Comparison of ENCODE assay signal across 1 cellular context in the genomic region with DNA sequence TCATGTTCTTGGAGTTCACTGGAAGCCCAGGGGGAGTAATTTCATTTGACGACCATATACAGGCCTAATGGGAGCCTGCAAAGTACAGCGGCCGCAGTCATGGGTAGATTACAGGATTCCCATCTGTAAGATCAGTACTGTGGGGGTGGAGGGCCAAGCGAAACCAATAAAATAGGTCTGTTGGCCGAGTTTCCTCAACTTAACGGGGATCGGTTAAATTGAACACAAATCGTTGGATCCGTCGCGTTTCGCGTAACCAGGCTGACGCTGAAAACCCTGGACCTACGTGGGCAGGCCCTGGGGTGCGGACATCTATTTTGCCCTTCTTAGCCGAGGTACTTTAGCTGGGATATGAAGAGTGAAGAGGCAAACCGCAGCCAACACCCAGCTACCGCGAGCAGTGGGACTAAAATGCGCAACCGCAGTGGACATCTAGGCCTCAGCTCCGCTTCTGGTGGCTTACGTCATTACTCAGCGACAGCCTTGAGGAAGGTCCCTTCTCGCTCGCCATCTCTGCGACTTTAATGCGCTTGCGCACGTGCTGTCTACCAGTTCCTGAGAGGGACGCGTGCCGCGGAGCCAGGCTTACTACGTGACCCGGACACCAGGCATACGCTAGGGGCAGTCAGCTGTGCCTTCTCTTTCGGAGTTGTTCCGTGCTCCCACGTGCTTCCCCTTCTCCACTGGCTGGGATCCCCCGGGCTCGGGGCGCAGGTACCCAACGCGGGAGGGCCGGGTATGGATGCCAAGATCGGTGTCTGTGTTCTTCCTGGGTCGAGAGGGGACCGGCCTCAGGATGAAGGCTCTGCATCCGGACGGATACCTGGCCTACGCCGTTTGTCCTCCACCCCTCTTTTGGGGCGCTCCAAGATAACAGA.
TF ChIP-seq lines count a peak whose summit lies in the region.

A gene (plus strand): TSS at position 551 of the 878 bp plus-strand sequence. CDS start 2,597 bp downstream, outside the sequence.

TF ChIP-seq in WTC11, 78 proteins besides CTCF, POLR2A, EP300 and RAD21 (continued from another document and continues in another):
- TF ChIP-seq, protein P1, sequence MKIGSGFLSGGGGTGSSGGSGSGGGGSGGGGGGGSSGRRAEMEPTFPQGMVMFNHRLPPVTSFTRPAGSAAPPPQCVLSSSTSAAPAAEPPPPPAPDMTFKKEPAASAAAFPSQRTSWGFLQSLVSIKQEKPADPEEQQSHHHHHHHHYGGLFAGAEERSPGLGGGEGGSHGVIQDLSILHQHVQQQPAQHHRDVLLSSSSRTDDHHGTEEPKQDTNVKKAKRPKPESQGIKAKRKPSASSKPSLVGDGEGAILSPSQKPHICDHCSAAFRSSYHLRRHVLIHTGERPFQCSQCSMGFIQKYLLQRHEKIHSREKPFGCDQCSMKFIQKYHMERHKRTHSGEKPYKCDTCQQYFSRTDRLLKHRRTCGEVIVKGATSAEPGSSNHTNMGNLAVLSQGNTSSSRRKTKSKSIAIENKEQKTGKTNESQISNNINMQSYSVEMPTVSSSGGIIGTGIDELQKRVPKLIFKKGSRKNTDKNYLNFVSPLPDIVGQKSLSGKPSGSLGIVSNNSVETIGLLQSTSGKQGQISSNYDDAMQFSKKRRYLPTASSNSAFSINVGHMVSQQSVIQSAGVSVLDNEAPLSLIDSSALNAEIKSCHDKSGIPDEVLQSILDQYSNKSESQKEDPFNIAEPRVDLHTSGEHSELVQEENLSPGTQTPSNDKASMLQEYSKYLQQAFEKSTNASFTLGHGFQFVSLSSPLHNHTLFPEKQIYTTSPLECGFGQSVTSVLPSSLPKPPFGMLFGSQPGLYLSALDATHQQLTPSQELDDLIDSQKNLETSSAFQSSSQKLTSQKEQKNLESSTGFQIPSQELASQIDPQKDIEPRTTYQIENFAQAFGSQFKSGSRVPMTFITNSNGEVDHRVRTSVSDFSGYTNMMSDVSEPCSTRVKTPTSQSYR (CRISPR knock-in tag; IDR thresholded peaks at IDR 0.05) = no peak
- TF ChIP-seq ESRRA (CRISPR knock-in tag; IDR thresholded peaks at IDR 0.05; ENCODE audit: borderline replicate concordance) = peak; percentile 55; the same call in 1 of the 2 replicates
- TF ChIP-seq, protein P2, sequence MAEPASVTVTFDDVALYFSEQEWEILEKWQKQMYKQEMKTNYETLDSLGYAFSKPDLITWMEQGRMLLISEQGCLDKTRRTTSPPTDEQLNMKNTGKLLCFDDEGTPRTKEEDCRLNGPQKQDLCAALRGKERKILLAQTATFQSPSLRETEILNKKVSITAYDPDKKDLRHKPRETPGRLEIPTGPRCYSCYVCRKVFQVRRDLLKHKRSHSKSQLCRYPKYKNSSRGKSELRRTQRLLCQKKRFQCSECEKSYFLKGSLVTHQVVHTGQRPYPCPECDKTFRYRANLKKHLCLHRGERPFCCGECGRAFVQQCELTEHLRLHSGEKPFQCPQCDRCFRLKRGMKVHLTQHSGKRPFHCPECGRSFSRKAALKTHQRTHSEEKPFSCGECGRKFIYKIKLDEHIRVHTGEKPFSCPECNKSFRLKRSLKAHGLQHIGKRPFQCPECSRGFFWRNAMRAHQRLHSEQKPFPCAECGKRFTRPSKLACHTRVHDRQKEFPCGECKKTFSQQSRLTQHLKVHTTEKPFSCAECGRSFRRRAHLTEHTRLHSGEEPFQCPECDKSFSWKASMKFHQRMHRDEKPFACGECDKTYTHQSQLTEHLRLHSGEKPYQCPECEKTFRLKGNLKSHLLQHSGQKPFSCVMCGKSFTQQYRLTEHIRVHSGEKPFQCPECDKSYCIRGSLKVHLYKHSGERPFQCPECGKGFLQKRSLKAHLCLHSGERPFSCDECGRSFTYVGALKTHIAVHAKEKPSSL (CRISPR knock-in tag; conservative IDR thresholded peaks at IDR 0.05) = peak; percentile 96
- no peak for TF ChIP-seq OVOL2 (CRISPR knock-in tag; IDR thresholded peaks at IDR 0.05; ENCODE audit: borderline replicate concordance)
- no peak for TF ChIP-seq FOXJ3 (CRISPR knock-in tag; IDR thresholded peaks at IDR 0.05; ENCODE audit: borderline replicate concordance)
- TF ChIP-seq FOXP1 (CRISPR knock-in tag; IDR thresholded peaks at IDR 0.05; ENCODE audit: borderline replicate concordance) = peak; percentile 67; the same call in 1 of the 2 replicates
- no peak for TF ChIP-seq GTF2I (CRISPR knock-in tag; conservative IDR thresholded peaks at IDR 0.05)
- no peak for TF ChIP-seq SMAD4 (CRISPR knock-in tag; IDR thresholded peaks at IDR 0.05)
- TF ChIP-seq, protein P3, sequence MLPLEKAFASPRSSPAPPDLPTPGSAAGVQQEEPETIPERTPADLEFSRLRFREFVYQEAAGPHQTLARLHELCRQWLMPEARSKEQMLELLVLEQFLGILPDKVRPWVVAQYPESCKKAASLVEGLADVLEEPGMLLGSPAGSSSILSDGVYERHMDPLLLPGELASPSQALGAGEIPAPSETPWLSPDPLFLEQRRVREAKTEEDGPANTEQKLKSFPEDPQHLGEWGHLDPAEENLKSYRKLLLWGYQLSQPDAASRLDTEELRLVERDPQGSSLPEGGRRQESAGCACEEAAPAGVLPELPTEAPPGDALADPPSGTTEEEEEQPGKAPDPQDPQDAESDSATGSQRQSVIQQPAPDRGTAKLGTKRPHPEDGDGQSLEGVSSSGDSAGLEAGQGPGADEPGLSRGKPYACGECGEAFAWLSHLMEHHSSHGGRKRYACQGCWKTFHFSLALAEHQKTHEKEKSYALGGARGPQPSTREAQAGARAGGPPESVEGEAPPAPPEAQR (CRISPR knock-in tag; IDR thresholded peaks at IDR 0.05) = no peak
- no peak for TF ChIP-seq TEAD1 (CRISPR knock-in tag; IDR thresholded peaks at IDR 0.05)
- TF ChIP-seq ZNF396 (CRISPR knock-in tag; IDR thresholded peaks at IDR 0.05; ENCODE audit: borderline replicate concordance) = no peak
- TF ChIP-seq ZNF317 (CRISPR knock-in tag; IDR thresholded peaks at IDR 0.05; ENCODE audit: borderline replicate concordance, low read depth) = no peak
- TF ChIP-seq, protein P4, sequence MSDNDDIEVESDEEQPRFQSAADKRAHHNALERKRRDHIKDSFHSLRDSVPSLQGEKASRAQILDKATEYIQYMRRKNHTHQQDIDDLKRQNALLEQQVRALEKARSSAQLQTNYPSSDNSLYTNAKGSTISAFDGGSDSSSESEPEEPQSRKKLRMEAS (CRISPR knock-in tag; IDR thresholded peaks at IDR 0.05) = peak; percentile 99
- TF ChIP-seq, protein P5, sequence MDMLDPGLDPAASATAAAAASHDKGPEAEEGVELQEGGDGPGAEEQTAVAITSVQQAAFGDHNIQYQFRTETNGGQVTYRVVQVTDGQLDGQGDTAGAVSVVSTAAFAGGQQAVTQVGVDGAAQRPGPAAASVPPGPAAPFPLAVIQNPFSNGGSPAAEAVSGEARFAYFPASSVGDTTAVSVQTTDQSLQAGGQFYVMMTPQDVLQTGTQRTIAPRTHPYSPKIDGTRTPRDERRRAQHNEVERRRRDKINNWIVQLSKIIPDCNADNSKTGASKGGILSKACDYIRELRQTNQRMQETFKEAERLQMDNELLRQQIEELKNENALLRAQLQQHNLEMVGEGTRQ (CRISPR knock-in tag; IDR thresholded peaks at IDR 0.05) = peak; percentile 84
- no peak for TF ChIP-seq ZNF121 (CRISPR knock-in tag; IDR thresholded peaks at IDR 0.05)
- no peak for TF ChIP-seq ZNF219 (CRISPR knock-in tag; IDR thresholded peaks at IDR 0.05; ENCODE audit: borderline replicate concordance)
- TF ChIP-seq MXD4 (CRISPR knock-in tag; IDR thresholded peaks at IDR 0.05; ENCODE audit: borderline replicate concordance) = no peak
- peak; percentile 44; the same call in 1 of the 2 replicates for TF ChIP-seq NFE2L1 (CRISPR knock-in tag; IDR thresholded peaks at IDR 0.05)
- TF ChIP-seq GABPB1 (CRISPR knock-in tag; IDR thresholded peaks at IDR 0.05) = peak; percentile 85
- TF ChIP-seq, protein P6, sequence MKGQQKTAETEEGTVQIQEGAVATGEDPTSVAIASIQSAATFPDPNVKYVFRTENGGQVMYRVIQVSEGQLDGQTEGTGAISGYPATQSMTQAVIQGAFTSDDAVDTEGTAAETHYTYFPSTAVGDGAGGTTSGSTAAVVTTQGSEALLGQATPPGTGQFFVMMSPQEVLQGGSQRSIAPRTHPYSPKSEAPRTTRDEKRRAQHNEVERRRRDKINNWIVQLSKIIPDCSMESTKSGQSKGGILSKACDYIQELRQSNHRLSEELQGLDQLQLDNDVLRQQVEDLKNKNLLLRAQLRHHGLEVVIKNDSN (CRISPR knock-in tag; IDR thresholded peaks at IDR 0.05) = peak; percentile 79
- TF ChIP-seq ZNF671 (CRISPR knock-in tag; IDR thresholded peaks at IDR 0.05) = peak; percentile 95
- TF ChIP-seq, protein P7, sequence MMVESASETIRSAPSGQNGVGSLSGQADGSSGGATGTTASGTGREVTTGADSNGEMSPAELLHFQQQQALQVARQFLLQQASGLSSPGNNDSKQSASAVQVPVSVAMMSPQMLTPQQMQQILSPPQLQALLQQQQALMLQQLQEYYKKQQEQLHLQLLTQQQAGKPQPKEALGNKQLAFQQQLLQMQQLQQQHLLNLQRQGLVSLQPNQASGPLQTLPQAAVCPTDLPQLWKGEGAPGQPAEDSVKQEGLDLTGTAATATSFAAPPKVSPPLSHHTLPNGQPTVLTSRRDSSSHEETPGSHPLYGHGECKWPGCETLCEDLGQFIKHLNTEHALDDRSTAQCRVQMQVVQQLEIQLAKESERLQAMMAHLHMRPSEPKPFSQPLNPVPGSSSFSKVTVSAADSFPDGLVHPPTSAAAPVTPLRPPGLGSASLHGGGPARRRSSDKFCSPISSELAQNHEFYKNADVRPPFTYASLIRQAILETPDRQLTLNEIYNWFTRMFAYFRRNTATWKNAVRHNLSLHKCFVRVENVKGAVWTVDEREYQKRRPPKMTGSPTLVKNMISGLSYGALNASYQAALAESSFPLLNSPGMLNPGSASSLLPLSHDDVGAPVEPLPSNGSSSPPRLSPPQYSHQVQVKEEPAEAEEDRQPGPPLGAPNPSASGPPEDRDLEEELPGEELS (CRISPR knock-in tag; IDR thresholded peaks at IDR 0.05) = no peak
- TF ChIP-seq, protein P8, sequence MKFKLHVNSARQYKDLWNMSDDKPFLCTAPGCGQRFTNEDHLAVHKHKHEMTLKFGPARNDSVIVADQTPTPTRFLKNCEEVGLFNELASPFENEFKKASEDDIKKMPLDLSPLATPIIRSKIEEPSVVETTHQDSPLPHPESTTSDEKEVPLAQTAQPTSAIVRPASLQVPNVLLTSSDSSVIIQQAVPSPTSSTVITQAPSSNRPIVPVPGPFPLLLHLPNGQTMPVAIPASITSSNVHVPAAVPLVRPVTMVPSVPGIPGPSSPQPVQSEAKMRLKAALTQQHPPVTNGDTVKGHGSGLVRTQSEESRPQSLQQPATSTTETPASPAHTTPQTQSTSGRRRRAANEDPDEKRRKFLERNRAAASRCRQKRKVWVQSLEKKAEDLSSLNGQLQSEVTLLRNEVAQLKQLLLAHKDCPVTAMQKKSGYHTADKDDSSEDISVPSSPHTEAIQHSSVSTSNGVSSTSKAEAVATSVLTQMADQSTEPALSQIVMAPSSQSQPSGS (CRISPR knock-in tag; IDR thresholded peaks at IDR 0.05; ENCODE audit: borderline replicate concordance, low read depth) = no peak
- no peak for TF ChIP-seq ZNF263 (CRISPR knock-in tag; IDR thresholded peaks at IDR 0.05; ENCODE audit: low read depth)
- no peak; the same call in 1 of the 2 replicates for TF ChIP-seq SOX15 (CRISPR knock-in tag; IDR thresholded peaks at IDR 0.05)
- TF ChIP-seq IRF2 (CRISPR knock-in tag; IDR thresholded peaks at IDR 0.05; ENCODE audit: borderline replicate concordance, low read depth) = no peak
- TF ChIP-seq, protein P9, sequence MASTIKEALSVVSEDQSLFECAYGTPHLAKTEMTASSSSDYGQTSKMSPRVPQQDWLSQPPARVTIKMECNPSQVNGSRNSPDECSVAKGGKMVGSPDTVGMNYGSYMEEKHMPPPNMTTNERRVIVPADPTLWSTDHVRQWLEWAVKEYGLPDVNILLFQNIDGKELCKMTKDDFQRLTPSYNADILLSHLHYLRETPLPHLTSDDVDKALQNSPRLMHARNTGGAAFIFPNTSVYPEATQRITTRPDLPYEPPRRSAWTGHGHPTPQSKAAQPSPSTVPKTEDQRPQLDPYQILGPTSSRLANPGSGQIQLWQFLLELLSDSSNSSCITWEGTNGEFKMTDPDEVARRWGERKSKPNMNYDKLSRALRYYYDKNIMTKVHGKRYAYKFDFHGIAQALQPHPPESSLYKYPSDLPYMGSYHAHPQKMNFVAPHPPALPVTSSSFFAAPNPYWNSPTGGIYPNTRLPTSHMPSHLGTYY (CRISPR knock-in tag; IDR thresholded peaks at IDR 0.05) = peak; percentile 94
- no peak for TF ChIP-seq ZNF423 (CRISPR knock-in tag; IDR thresholded peaks at IDR 0.05)
- peak; percentile 97 for TF ChIP-seq FOXK1 (CRISPR knock-in tag; IDR thresholded peaks at IDR 0.05)
- TF ChIP-seq ZNF416 (CRISPR knock-in tag; IDR thresholded peaks at IDR 0.05) = peak; percentile 95
- TF ChIP-seq, protein P10, sequence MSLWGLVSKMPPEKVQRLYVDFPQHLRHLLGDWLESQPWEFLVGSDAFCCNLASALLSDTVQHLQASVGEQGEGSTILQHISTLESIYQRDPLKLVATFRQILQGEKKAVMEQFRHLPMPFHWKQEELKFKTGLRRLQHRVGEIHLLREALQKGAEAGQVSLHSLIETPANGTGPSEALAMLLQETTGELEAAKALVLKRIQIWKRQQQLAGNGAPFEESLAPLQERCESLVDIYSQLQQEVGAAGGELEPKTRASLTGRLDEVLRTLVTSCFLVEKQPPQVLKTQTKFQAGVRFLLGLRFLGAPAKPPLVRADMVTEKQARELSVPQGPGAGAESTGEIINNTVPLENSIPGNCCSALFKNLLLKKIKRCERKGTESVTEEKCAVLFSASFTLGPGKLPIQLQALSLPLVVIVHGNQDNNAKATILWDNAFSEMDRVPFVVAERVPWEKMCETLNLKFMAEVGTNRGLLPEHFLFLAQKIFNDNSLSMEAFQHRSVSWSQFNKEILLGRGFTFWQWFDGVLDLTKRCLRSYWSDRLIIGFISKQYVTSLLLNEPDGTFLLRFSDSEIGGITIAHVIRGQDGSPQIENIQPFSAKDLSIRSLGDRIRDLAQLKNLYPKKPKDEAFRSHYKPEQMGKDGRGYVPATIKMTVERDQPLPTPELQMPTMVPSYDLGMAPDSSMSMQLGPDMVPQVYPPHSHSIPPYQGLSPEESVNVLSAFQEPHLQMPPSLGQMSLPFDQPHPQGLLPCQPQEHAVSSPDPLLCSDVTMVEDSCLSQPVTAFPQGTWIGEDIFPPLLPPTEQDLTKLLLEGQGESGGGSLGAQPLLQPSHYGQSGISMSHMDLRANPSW (CRISPR knock-in tag; conservative IDR thresholded peaks at IDR 0.05; ENCODE audit: low read depth) = no peak
- TF ChIP-seq JAZF1 (CRISPR knock-in tag; IDR thresholded peaks at IDR 0.05) = peak; percentile 54; the same call in 1 of the 2 replicates
- TF ChIP-seq CBFB (CRISPR knock-in tag; IDR thresholded peaks at IDR 0.05; ENCODE audit: low read depth) = peak; percentile 82; the same call in 1 of the 2 replicates
- TF ChIP-seq, protein P11, sequence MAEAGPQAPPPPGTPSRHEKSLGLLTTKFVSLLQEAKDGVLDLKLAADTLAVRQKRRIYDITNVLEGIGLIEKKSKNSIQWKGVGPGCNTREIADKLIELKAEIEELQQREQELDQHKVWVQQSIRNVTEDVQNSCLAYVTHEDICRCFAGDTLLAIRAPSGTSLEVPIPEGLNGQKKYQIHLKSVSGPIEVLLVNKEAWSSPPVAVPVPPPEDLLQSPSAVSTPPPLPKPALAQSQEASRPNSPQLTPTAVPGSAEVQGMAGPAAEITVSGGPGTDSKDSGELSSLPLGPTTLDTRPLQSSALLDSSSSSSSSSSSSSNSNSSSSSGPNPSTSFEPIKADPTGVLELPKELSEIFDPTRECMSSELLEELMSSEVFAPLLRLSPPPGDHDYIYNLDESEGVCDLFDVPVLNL (CRISPR knock-in tag; IDR thresholded peaks at IDR 0.05; ENCODE audit: borderline replicate concordance, low read depth) = no peak
- TF ChIP-seq EMX1 (CRISPR knock-in tag; IDR thresholded peaks at IDR 0.05) = peak; percentile 98
- peak; percentile 46; the same call in 1 of the 2 replicates for TF ChIP-seq SMAD3 (CRISPR knock-in tag; IDR thresholded peaks at IDR 0.05; ENCODE audit: borderline replicate concordance)
- no peak; the same call in 1 of the 2 replicates for TF ChIP-seq HMGA2 (CRISPR knock-in tag; IDR thresholded peaks at IDR 0.05)
